ENCODE assay signal across 14 cellular contexts in the genomic region with DNA sequence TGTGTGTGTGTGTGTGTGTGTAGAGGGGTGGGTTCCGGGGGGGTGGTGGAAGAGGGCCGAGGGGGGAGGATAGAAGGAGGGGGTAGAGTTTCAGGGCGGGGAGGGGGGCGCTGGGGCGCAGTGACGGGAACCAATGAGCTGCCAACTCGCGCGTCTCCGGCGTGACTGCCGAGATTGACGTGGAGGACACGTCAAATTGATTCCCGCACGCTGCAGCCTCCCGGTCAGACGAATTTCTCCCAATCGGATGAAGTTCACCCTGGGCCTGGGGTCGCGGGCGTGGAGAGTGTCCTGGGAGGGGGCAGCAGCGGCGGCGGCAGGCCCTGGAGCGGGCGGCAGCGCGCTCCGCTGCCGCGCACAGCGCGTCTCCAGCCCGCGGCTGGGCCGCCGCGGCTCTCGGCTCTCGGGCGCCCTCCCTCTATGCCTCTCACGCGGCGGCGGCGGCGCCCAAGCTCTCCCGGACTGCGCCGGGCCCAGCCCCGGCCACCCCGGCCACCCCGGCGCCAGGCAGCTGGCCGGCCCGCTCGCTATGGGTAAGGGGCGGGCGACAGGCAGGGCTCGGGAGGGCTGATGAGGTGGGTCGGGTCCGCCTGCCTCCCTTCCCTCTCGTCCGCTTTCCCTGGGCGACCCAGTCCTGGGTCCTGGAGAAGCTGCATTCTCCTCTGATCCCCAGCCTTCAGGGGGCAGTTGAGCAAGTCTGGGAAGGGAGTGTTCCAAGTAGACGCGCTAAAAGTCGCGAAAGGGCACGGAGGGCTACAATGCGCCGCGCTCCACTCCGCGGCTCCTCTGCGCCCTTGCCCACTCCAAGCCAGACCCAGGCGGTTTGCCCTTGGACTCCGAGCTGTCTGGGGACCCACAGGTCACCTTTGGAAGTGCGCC. TPM values are rescaled to one million over a fixed set of nuclear protein-coding genes. Genes with fewer than 3 reads are reported as not detected.
DNase-seq lines count a peak whose midpoint lies in the region; ATAC-seq and TF ChIP-seq lines count a peak whose summit lies in the region.
"Had no signal": no experiment of that assay in that cellular context is flagged by ENCODE, and none has a peak within 500 bp of the region (broad histone marks: within the 10 kb centered on the region; RNA-seq: fewer than 3 reads in every experiment).

A gene (plus strand): TSS at position 199 of the 879 bp plus-strand sequence. CDS start 49 bp downstream, at position 248.

- no peak within 1 kb of the TSS for H4K91ac ChIP-seq in H9 (ENCODE audit: insufficient read length, low read depth, low read length)

- H2AK5ac ChIP-seq in H9 (ENCODE audit: insufficient read length, low read length) = no peak within 1 kb of the TSS

- H3K4me2 ChIP-seq in H9 (ENCODE audit: insufficient read depth, insufficient read length, low read length) (peak within 1 kb of the TSS; percentile 26), mammary epithelial cell (ENCODE audit: insufficient read depth, low read depth, low read length) (peak within 1 kb of the TSS; percentile 54)

- peaks cover 32 to 43% of the 10 kb centered on the region in 2 experiments for H3K4me1 Mint-ChIP-seq in H9

- H3K27me3 ChIP-seq in A673 (replicated peaks; ENCODE audit: insufficient read depth, low read depth, low read length, poor library complexity) (peaks cover 86% of the 10 kb centered on the region), H9 (ENCODE audit: insufficient read depth, low read length) (peaks cover 97% of the 10 kb centered on the region), mammary epithelial cell (ENCODE audit: insufficient read depth, low read length) (peaks cover 85% of the 10 kb centered on the region)

- in situ Hi-C loops in mammary epithelial cell (cut with MboI; ENCODE audit: low sequenced_read_pairs in 2 of 2) = loop anchor here (10.0 to 25.0 kb wide), 3 partner anchors 59 to 957 kb away; no protein-coding TSS in a partner anchor

- H2AFZ ChIP-seq in H9 (ENCODE audit: low read length) = no peak within 1 kb of the TSS
- peak within 1 kb of the TSS; percentile 26 for H2AFZ ChIP-seq in mammary epithelial cell (ENCODE audit: low read depth, low read length)

- H3K14ac ChIP-seq in H9 (ENCODE audit: insufficient read depth, low read length) = no peak within 1 kb of the TSS; the same call in 1 of the 2 replicates

- no peak within 1 kb of the TSS for H2BK5ac ChIP-seq in H9 (ENCODE audit: insufficient read length, low read length)

- H3K9me3 ChIP-seq in A673 (ENCODE audit: low read depth, low read length, poor library complexity, severe bottlenecking) (no peaks in the 10 kb centered on the region), H9 (ENCODE audit: control insufficient read depth, low read depth, low read length) (no peaks in the 10 kb centered on the region), mammary epithelial cell (replicated peaks; ENCODE audit: insufficient read depth, low read length) (no peaks in the 10 kb centered on the region), mucosa of descending colon (no peaks in the 10 kb centered on the region)

- H3K27ac Mint-ChIP-seq in H9 = peak within 1 kb of the TSS in 1 of 3 experiments; percentile 48; a peak in 1 of 7 replicates
- H3K27ac Mint-ChIP-seq: CD4-positive, CD25-positive, alpha-beta regulatory T cell; stimulated activated naive CD8-positive, alpha-beta T cell treated with anti-CD3 and anti-CD28 coated beads, Interleukin-15, Interleukin-2, amounts not matched to agents 100 ng/mL and 50 ng/mL, for 24 hours had no signal

- H4K8ac ChIP-seq in H9 (replicated peaks; ENCODE audit: insufficient read length, low read depth, low read length) = no peak within 1 kb of the TSS

- dilution Hi-C loops in mammary epithelial cell (cut with HindIII; ENCODE audit: low sequenced_read_pairs) = no loop called here

- H2BK15ac ChIP-seq in H9 (ENCODE audit: low read depth, low read length) = no peak within 1 kb of the TSS

- H4K20me1 ChIP-seq in H9 (ENCODE audit: control insufficient read depth, insufficient read depth, insufficient read length) (no peaks in the 10 kb centered on the region), mammary epithelial cell (ENCODE audit: insufficient read depth, low read length) (no peaks in the 10 kb centered on the region)

- H3K79me2 ChIP-seq in H9 (ENCODE audit: insufficient read depth, low read length) = no peaks in the 10 kb centered on the region
- no peaks in the 10 kb centered on the region for H3K79me2 ChIP-seq in mammary epithelial cell (ENCODE audit: insufficient read depth, low read length)

- POLR2A ChIA-PET in A673 (lab: Charles Lee; ENCODE audit: low non-redundant PET) = no interaction called here

- H3K4me3 ChIP-seq in A673 (ENCODE audit: low read depth, low read length, poor library complexity, severe bottlenecking) = peak within 1 kb of the TSS; percentile 44
- no peak within 1 kb of the TSS for H3K4me3 ChIP-seq in mammary epithelial cell (replicated peaks in 1 of 3; ENCODE audit: insufficient read depth in 1 of 3, low read depth in 2 of 3, low read length in 3 of 3)
- H3K4me3 ChIP-seq in mucosa of descending colon = no peak within 1 kb of the TSS
- H3K4me3 ChIP-seq: GM12878 had no signal

- ATAC-seq in mucosa of descending colon = peak; percentile 36
- ATAC-seq in GM21528 (IDR thresholded peaks at IDR 0.05; ENCODE audit: low FRiP score, unreplicated experiment) = no peak
- ATAC-seq in GM21723 (IDR thresholded peaks at IDR 0.05; ENCODE audit: unreplicated experiment) = no peak
- ATAC-seq: GM12878 had no signal

- no CpG with 5 or more reads among the region's 80 CpGs for WGBS in H9 (ENCODE audit: extremely low coverage, insufficient read length, low lambda C conversion rate)
- 0% methylated on average over 7 of the region's 80 CpGs for WGBS in mammary epithelial cell (ENCODE audit: low coverage, missing lambda C conversion rate)

- no peak within 1 kb of the TSS for H3K23ac ChIP-seq in H9 (ENCODE audit: insufficient read length, low read depth, low read length)

- no peak within 1 kb of the TSS for H2BK12ac ChIP-seq in H9 (ENCODE audit: insufficient read length, low read depth, low read length)

- H3K9ac ChIP-seq in H9 (ENCODE audit: extremely low read depth, insufficient read length, low read length) (no peak within 1 kb of the TSS), mammary epithelial cell (ENCODE audit: insufficient read depth, low read length) (no peak within 1 kb of the TSS)

- no peaks in the 10 kb centered on the region for H3K79me1 ChIP-seq in H9 (ENCODE audit: insufficient read depth, low read depth, low read length, poor library complexity, severe bottlenecking)

- CTCF ChIA-PET in A673 (lab: Charles Lee) = interaction anchor here (0.6 to 0.7 kb wide), 3 partner anchors 23 to 1380 kb away, joined by 3 to 6 read pairs (median 3); a partner anchor contains a TSS
- CTCF ChIA-PET in mammary epithelial cell (lab: Charles Lee; ENCODE audit: low non-redundant PET) = interaction anchor here (0.7 kb wide), 1 partner anchor 987 kb away, joined by 3 read pairs; no protein-coding TSS in a partner anchor

- H3K9me3 Mint-ChIP-seq in H9 = peaks cover 0 to 4% of the 10 kb centered on the region in 2 experiments; a peak in 3 of 5 replicates
- H3K9me3 Mint-ChIP-seq: stimulated activated naive CD8-positive, alpha-beta T cell treated with anti-CD3 and anti-CD28 coated beads, Interleukin-15, Interleukin-2, amounts not matched to agents 100 ng/mL and 50 ng/mL, for 24 hours had no signal

- H3K27me3 Mint-ChIP-seq in H9 (ENCODE audit: low read depth) = peaks cover 98% of the 10 kb centered on the region

- H3K4me3 Mint-ChIP-seq in H9 = peak within 1 kb of the TSS; percentile 10 to 68; a peak in 4 of 5 replicates
- H3K4me3 Mint-ChIP-seq: stimulated activated naive CD8-positive, alpha-beta T cell treated with anti-CD3 and anti-CD28 coated beads, Interleukin-15, Interleukin-2, amounts not matched to agents 100 ng/mL and 50 ng/mL, for 24 hours had no signal

- peaks cover 3% of the 10 kb centered on the region for H3K4me1 ChIP-seq in A673 (ENCODE audit: insufficient read depth, low read length, poor library complexity, severe bottlenecking)
- no peaks in the 10 kb centered on the region for H3K4me1 ChIP-seq in H9 (ENCODE audit: insufficient read depth, low read length)
- peaks cover 4% of the 10 kb centered on the region for H3K4me1 ChIP-seq in mammary epithelial cell (ENCODE audit: insufficient read depth, low read length)
- H3K4me1 ChIP-seq in mucosa of descending colon (ENCODE audit: low read depth) = no peaks in the 10 kb centered on the region

- no peak within 1 kb of the TSS for H3K27ac ChIP-seq in A673 (ENCODE audit: low read depth, low read length, poor library complexity, severe bottlenecking)
- H3K27ac ChIP-seq in H9 (ENCODE audit: insufficient read length, low read depth, low read length) = no peak within 1 kb of the TSS
- no peak within 1 kb of the TSS for H3K27ac ChIP-seq in mammary epithelial cell (ENCODE audit: insufficient read depth, low read depth, low read length)

- H4K5ac ChIP-seq in H9 (ENCODE audit: insufficient read length, low read depth, low read length) = no peak within 1 kb of the TSS

- no peak within 1 kb of the TSS for H3K18ac ChIP-seq in H9 (ENCODE audit: insufficient read length, low read depth, low read length)

- no TSS peak for BruUV-seq in A673 (replicated peaks; lab: Mats Ljungman, UMichigan)
- no TSS peak for BruUV-seq in mammary epithelial cell (replicated peaks; lab: Mats Ljungman, UMichigan)

- no peak within 1 kb of the TSS for H3K56ac ChIP-seq in H9 (ENCODE audit: insufficient read length, low read depth, low read length)

- DNase-seq in A673 (ENCODE audit: low spot score) = peak; percentile 38
- no peak for DNase-seq in H9
- DNase-seq in mammary epithelial cell = no peak
- DNase-seq in mucosa of descending colon = no peak
- DNase-seq in DMS53 treated with DMSO at 0.1 percent for 48 hours (lab: John Stamatoyannopoulos, UW; ENCODE audit: unreplicated experiment) = no peak
- DNase-seq in DMS53 (lab: John Stamatoyannopoulos, UW) = no peak
- DNase-seq: activated naive CD4-positive, alpha-beta T cell; CD4-positive, CD25-positive, alpha-beta regulatory T cell; SIG-M5 had no signal

- H3K23me2 ChIP-seq in H9 (ENCODE audit: insufficient read length, low read depth, low read length, poor library complexity, severe bottlenecking) = peaks cover 4% of the 10 kb centered on the region

- TF ChIP-seq CTCF in A673 (conservative IDR thresholded peaks at IDR 0.05; ENCODE audit: low read depth, low read length) = no peak
- TF ChIP-seq CTCF in H9 (conservative IDR thresholded peaks at IDR 0.05) = no peak; the same call in 2 of the 3 replicates
- no peak for TF ChIP-seq CTCF in mammary epithelial cell (conservative IDR thresholded peaks at IDR 0.05 in 1 of 2, IDR thresholded peaks at IDR 0.05 in 1 of 2; ENCODE audit: extremely low read depth in 1 of 2, insufficient read depth in 1 of 2, low read depth in 1 of 2, low read length in 2 of 2)
- TF ChIP-seq CTCF in mucosa of descending colon (IDR thresholded peaks at IDR 0.05) = no peak

- no peak within 1 kb of the TSS for H3K4ac ChIP-seq in H9 (ENCODE audit: low read depth, low read length)

- H2BK120ac ChIP-seq in H9 (ENCODE audit: low read depth, low read length, poor library complexity, severe bottlenecking) = no peak within 1 kb of the TSS

- intact Hi-C loops in A673 (cut with micrococcal nuclease; ENCODE audit: unreplicated experiment) (no loop called here), mammary epithelial cell (cut with micrococcal nuclease) (no loop called here), mucosa of descending colon (cut with DNase I, micrococcal nuclease) (no loop called here)

- H3K36me3 ChIP-seq in A673 (ENCODE audit: insufficient read depth, low read length, poor library complexity, severe bottlenecking) (no peaks in the 10 kb centered on the region), mammary epithelial cell (ENCODE audit: insufficient read depth, low read length) (no peaks in the 10 kb centered on the region), mucosa of descending colon (ENCODE audit: low read depth) (no peaks in the 10 kb centered on the region)

- H2BK20ac ChIP-seq in H9 (ENCODE audit: low read depth, low read length, poor library complexity, severe bottlenecking) = no peak within 1 kb of the TSS

- H3T11ph ChIP-seq in H9 (ENCODE audit: low read length) = no peak within 1 kb of the TSS

- no peaks in the 10 kb centered on the region for H3K36me3 Mint-ChIP-seq in H9 (ENCODE audit: insufficient read depth in 1 of 3, low read depth in 3 of 3)
- H3K36me3 Mint-ChIP-seq: CD4-positive, CD25-positive, alpha-beta regulatory T cell had no signal

RNA-seq across cellular contexts. Expression of the gene that starts here (rescaled TPM):
- total RNA-seq in A673 (2021) (0.09 and 0.50 TPM in 2 replicates), H9 (2021) (not detected in 2 replicates), mammary epithelial cell (not detected), mucosa of descending colon (under 1 TPM in 1 of 3 donors, not detected in 2; 0.06 TPM)
- polyA plus RNA-seq in mammary epithelial cell = not detected
- not detected for polyA minus RNA-seq in mammary epithelial cell
- total RNA-seq: CD4-positive, CD25-positive, alpha-beta regulatory T cell; dermis microvascular lymphatic vessel endothelial cell; GM12878 had no signal
- polyA plus RNA-seq: CD4-positive, CD25-positive, alpha-beta regulatory T cell; GM12878 had no signal

Comparison
In these comparisons a context has a peak if more than half of its experiments do, and no peak if none do; other contexts are left out.
1. Peak in DNase-seq and H3K4me3 ChIP-seq in A673; RNA of the gene not detected or under 1 TPM.
2. Peak in ATAC-seq in mucosa of descending colon; RNA of the gene not detected or under 1 TPM.